Comparison of ENCODE assay signal across 3 cellular contexts in the genomic region with DNA sequence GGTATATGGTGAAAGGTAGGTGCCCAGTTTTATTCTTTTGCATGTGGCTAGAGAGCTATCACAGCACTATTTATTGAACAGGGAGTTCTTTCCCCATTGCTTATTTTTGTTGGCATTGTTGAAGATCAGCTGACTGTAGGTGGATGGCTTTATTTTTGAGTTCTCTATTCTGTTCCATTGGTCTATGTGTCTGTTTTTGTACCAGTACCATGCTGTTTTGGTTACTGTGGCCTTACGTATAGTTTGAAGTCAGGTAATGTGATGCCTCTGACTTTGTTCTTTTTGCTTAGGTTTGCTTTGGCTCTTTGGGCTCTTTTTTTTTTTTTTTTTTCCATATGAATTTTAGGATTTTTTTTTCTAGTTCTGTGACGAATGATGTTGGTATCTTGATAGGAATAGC.
"Had no signal": no experiment of that assay in that cellular context is flagged by ENCODE, and none has a peak within 500 bp of the region (broad histone marks: within the 10 kb centered on the region; RNA-seq: fewer than 3 reads in every experiment).

No MANE protein-coding gene starts in this region.

- H3K4me3 ChIP-seq: GM12878 had no signal

- DNase-seq: GDM1, GF-D8 had no signal
